20 cellular contexts compared by ENCODE assay signal in the genomic region with DNA sequence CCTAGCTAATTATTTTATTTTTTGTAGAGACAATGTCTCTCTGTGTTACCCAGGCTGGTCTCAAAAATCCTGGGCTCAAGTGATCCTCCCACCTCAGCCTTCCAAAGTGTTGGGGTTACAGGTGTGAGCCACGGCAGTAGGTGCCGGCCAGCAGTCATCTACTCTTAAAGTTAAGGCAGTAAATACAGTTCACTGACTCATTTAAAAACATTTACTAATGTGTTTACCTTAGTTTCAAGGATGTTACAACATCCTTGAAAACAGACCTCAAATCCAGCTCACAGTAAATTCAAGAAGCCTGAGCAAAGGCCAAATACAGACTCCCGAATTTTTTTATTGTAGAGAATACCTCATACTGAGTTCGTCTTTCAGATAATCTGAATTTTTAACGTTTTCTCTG. TPM values are rescaled to one million over a fixed set of nuclear protein-coding genes. Genes with fewer than 3 reads are reported as not detected.
A peak's percentile ranks its signal among the peaks of the same experiment; 100 is the strongest.
DNase-seq lines count a peak whose midpoint lies in the region; TF ChIP-seq lines count a peak whose summit lies in the region.
"Had no signal": no experiment of that assay in that cellular context is flagged by ENCODE, and none has a peak within 500 bp of the region (broad histone marks: within the 10 kb centered on the region; RNA-seq: fewer than 3 reads in every experiment).

No MANE protein-coding gene starts in this region.

- no peaks in the 10 kb centered on the region for H3K9me3 Mint-ChIP-seq in HFFc6
- H3K9me3 Mint-ChIP-seq: CD14-positive monocyte, T-cell had no signal

- H3K4me3 ChIP-seq in GM23248 (no peak overlapping the region), WERI-Rb-1 (ENCODE audit: low read depth, low read length) (no peak overlapping the region)
- H3K4me3 ChIP-seq: SJCRH30 had no signal

- H3K4me1 ChIP-seq in GM23248 (ENCODE audit: insufficient read depth) = no peaks in the 10 kb centered on the region
- H3K4me1 ChIP-seq: SJCRH30 had no signal

- H2AFZ ChIP-seq in GM23248 = peak overlapping the region; percentile 34; the same call in 1 of the 2 replicates

- no peak overlapping the region for H3K9ac ChIP-seq in GM23248

- H3K27me3 Mint-ChIP-seq in HFFc6 (ENCODE audit: insufficient read depth) = peaks cover 4% of the 10 kb centered on the region; the same call in 1 of the 2 replicates
- H3K27me3 Mint-ChIP-seq: B cell, T-cell had no signal

- TF ChIP-seq CTCF in WERI-Rb-1 (IDR thresholded peaks at IDR 0.05; ENCODE audit: low read depth, low read length) (no peak), HFFc6 (IDR thresholded peaks at IDR 0.05) (no peak)

- H3K9me3 ChIP-seq in GM23248 (ENCODE audit: low read depth) (no peaks in the 10 kb centered on the region), WERI-Rb-1 (ENCODE audit: severe bottlenecking) (no peaks in the 10 kb centered on the region)
- H3K9me3 ChIP-seq: SJCRH30 had no signal

- H3F3A ChIP-seq in GM23248 (ENCODE audit: insufficient read depth) = no peaks in the 10 kb centered on the region

- H3K9me2 ChIP-seq in GM23248 (ENCODE audit: insufficient read depth) = no peaks in the 10 kb centered on the region

- H3K27me3 ChIP-seq in GM23248 (replicated peaks; ENCODE audit: insufficient read depth) = no peaks in the 10 kb centered on the region
- H3K27me3 ChIP-seq in WERI-Rb-1 (ENCODE audit: insufficient read depth, low read depth, severe bottlenecking) = no peaks in the 10 kb centered on the region
- H3K27me3 ChIP-seq: SJCRH30 had no signal

- no peak overlapping the region for H3K4me2 ChIP-seq in GM23248 (ENCODE audit: unreplicated experiment)

- H3K36me3 Mint-ChIP-seq in HFFc6 (ENCODE audit: low read depth) = no peaks in the 10 kb centered on the region
- H3K36me3 Mint-ChIP-seq: CD14-positive monocyte, T-cell had no signal

- no peaks in the 10 kb centered on the region for H3K4me1 Mint-ChIP-seq in HFFc6 (ENCODE audit: low read depth)
- H3K4me1 Mint-ChIP-seq: T-cell had no signal

- H3K79me2 ChIP-seq in GM23248 (ENCODE audit: insufficient read depth) = no peaks in the 10 kb centered on the region

- in situ Hi-C loops in GM23248 (cut with MboI) (loop anchor here (25.0 kb wide), 1 partner anchor 607 kb away; no protein-coding TSS in a partner anchor), ACHN (cut with HindIII; ENCODE audit: low pct_ligation_motif_present, low pct_unique_long_range_greater_than_20kb, low sequenced_read_pairs) (no loop called here)

- DNase-seq in GM23248 (no peak), M059J (ENCODE audit: low read depth) (peak; percentile 48), WERI-Rb-1 (no peak), iris pigment epithelial cell (ENCODE audit: low read depth) (peak; percentile 32), ACHN (no peak), HFFc6 (no peak), AG08395 (ENCODE audit: low spot score) (no peak)
- DNase-seq in activated CD8-positive, alpha-beta memory T cell treated with anti-CD3 and anti-CD28 coated beads for 24 hours = no peak
- DNase-seq: GDM1, KG1, NCI-H1417 treated with DMSO at 0.1 percent for 48 hours, NCI-H187, NCI-H2107, NCI-H69, SJCRH30, T-cell had no signal

- WGBS in GM23248 (ENCODE audit: low coverage in 1 of 2, low lambda C conversion rate in 2 of 2, missing lambda C conversion rate in 2 of 2), 2 experiments = 76 to 77% methylated on average over 5 of the region's 5 CpGs

- no peaks in the 10 kb centered on the region for H4K20me1 ChIP-seq in GM23248 (ENCODE audit: insufficient read depth)

- H3K27ac ChIP-seq in GM23248 = no peak overlapping the region
- peak overlapping the region; percentile 33; the same call in 1 of the 2 replicates for H3K27ac ChIP-seq in WERI-Rb-1
- H3K27ac ChIP-seq: HL-60, SJCRH30 had no signal

- H3K27ac Mint-ChIP-seq in HFFc6 = no peak overlapping the region
- H3K27ac Mint-ChIP-seq: CD14-positive monocyte, T-cell had no signal

- H3K36me3 ChIP-seq in GM23248 (ENCODE audit: low read depth) = no peaks in the 10 kb centered on the region
- no peaks in the 10 kb centered on the region for H3K36me3 ChIP-seq in WERI-Rb-1
- H3K36me3 ChIP-seq: SJCRH30 had no signal

- H3K4me3 Mint-ChIP-seq in HFFc6 = no peak overlapping the region
- H3K4me3 Mint-ChIP-seq: B cell, CD14-positive monocyte, T-cell had no signal

RNA-seq across cellular contexts. Expression of gene ABCB4, which starts 29.6 kb away (rescaled TPM):
- total RNA-seq in GM23248 (2014; rRNA removed; shearing (Covaris generic)) = 0.43 and 0.51 TPM in 2 replicates
- polyA plus RNA-seq in GM23248 (2016; fragmentation: Nextera tagmentation; extraction: Ambion mirVana) = 0.73 and 0.77 TPM in 2 replicates
- total RNA-seq in M059J (2014; rRNA removed; shearing (Covaris generic)) = 3.8 and 4.6 TPM in 2 replicates
- total RNA-seq in HFFc6 (2021; fragmentation: NEBNext Ultra II Directional; extraction: Animal tissue kit (Norgen Biotek cat#: 25700)) = under 1 TPM in 1 of 6 experiments, not detected in 5; 0.06 TPM
- total RNA-seq: A172 had no signal
- polyA plus RNA-seq: CD14-positive monocyte had no signal

Comparison
In these comparisons a context has a peak if more than half of its experiments do, and no peak if none do; other contexts are left out.
1. DNase-seq: peak in M059J (single experiment) and iris pigment epithelial cell (single experiment); none in GM23248 (single experiment), WERI-Rb-1 (single experiment), ACHN (single experiment), activated CD8-positive, alpha-beta memory T cell treated with anti-CD3 and anti-CD28 coated beads for 24 hours (single experiment), HFFc6 (single experiment) and AG08395 (single experiment).